ENCODE assay signal across 17 cellular contexts in genomic region chr1:245458234-245458633, GRCh38.
DNase-seq lines count a peak whose midpoint lies in the region; ATAC-seq and TF ChIP-seq lines count a peak whose summit lies in the region.
"Had no signal": no experiment of that assay in that cellular context is flagged by ENCODE, and none has a peak within 500 bp of the region (broad histone marks: within the 10 kb centered on the region; RNA-seq: fewer than 3 reads in every experiment).

No MANE protein-coding gene starts in this region.

- H3K9me3 ChIP-seq in endodermal cell (ENCODE audit: control insufficient read depth, low read length), result no peaks in the 10 kb centered on the region
- H3K9me3 ChIP-seq in upper lobe of right lung, result no peaks in the 10 kb centered on the region
- H3K9me3 ChIP-seq: BLaER1 treated with 17β-estradiol and CSF1 and Interleukin-3, amounts not matched to agents 10 nM and 100 nM had no signal

- intact Hi-C loops in upper lobe of right lung (cut with DNase I), result no loop called here
- intact Hi-C loops in head of caudate nucleus (cut with DNase I), result no loop called here

- no peak overlapping the region for H3K9ac ChIP-seq in endodermal cell (ENCODE audit: extremely low read depth, low read length, poor library complexity, severe bottlenecking)
- H3K9ac ChIP-seq: BLaER1 treated with 17β-estradiol and CSF1 and Interleukin-3, amounts not matched to agents 10 nM and 100 nM had no signal

- H3K27ac Mint-ChIP-seq in endodermal cell, result no peak overlapping the region
- H3K27ac Mint-ChIP-seq: CD8-positive, alpha-beta memory T cell had no signal

- H3K4me1 ChIP-seq in endodermal cell (ENCODE audit: control insufficient read depth, insufficient read depth, low read length), result peaks cover 4% of the 10 kb centered on the region
- H3K4me1 ChIP-seq in upper lobe of right lung, result no peaks in the 10 kb centered on the region

- DNase-seq in AG08395 (ENCODE audit: low spot score) (peak; percentile 73), EL (peak; percentile 3), NCI-H82 (lab: John Stamatoyannopoulos, UW) (peak; percentile 70), endodermal cell (peak; percentile 15), upper lobe of right lung (no peak), head of caudate nucleus (no peak), DMS153 treated with DMSO at 0.1 percent for 48 hours (lab: John Stamatoyannopoulos, UW; ENCODE audit: unreplicated experiment) (no peak)
- DNase-seq: CD8-positive, alpha-beta memory T cell; DMS79; NCI-H1105; NCI-H1694; NCI-H2081 treated with DMSO at 0.1 percent for 48 hours; PC-9; T-helper 1 cell had no signal

- peaks cover 14% of the 10 kb centered on the region for H3K4me1 Mint-ChIP-seq in endodermal cell
- H3K4me1 Mint-ChIP-seq: CD8-positive, alpha-beta memory T cell had no signal

- H3K36me3 ChIP-seq in endodermal cell (ENCODE audit: control insufficient read depth, insufficient read depth, low read length) (no peaks in the 10 kb centered on the region), upper lobe of right lung (no peaks in the 10 kb centered on the region)
- H3K36me3 ChIP-seq: BLaER1 treated with 17β-estradiol and CSF1 and Interleukin-3, amounts not matched to agents 10 nM and 100 nM had no signal

- 91 to 95% methylated on average over 6 to 7 of the region's 7 CpGs for WGBS in endodermal cell (ENCODE audit: insufficient coverage in 1 of 2, insufficient read length in 1 of 2), 2 experiments

- H3K27ac ChIP-seq in endodermal cell (ENCODE audit: low read depth, low read length), result no peak overlapping the region
- no peak overlapping the region for H3K27ac ChIP-seq in upper lobe of right lung
- H3K27ac ChIP-seq: PC-9 had no signal

- no peak for ATAC-seq in upper lobe of right lung
- ATAC-seq in HG02623 (IDR thresholded peaks at IDR 0.05; ENCODE audit: unreplicated experiment), result no peak
- ATAC-seq: GM12878 had no signal

- H3K9me3 Mint-ChIP-seq in endodermal cell, result peaks cover 1% of the 10 kb centered on the region
- H3K9me3 Mint-ChIP-seq: CD8-positive, alpha-beta memory T cell had no signal

- H3K4me3 Mint-ChIP-seq in endodermal cell, result no peak overlapping the region
- H3K4me3 Mint-ChIP-seq: CD8-positive, alpha-beta memory T cell had no signal

- H3K36me3 Mint-ChIP-seq in endodermal cell (ENCODE audit: low read depth), result peaks cover 7% of the 10 kb centered on the region
- H3K36me3 Mint-ChIP-seq: CD8-positive, alpha-beta memory T cell had no signal

- TF ChIP-seq CTCF in endodermal cell (conservative IDR thresholded peaks at IDR 0.05) (no peak), upper lobe of right lung (IDR thresholded peaks at IDR 0.05) (no peak)

- no peak overlapping the region for H3K4me3 ChIP-seq in endodermal cell (ENCODE audit: low read length)
- H3K4me3 ChIP-seq in upper lobe of right lung, result no peak overlapping the region
- H3K4me3 ChIP-seq: BLaER1 treated with 17β-estradiol and CSF1 and Interleukin-3, amounts not matched to agents 10 nM and 100 nM; GM12878; PC-9 had no signal

- H3K27me3 ChIP-seq in endodermal cell (ENCODE audit: control insufficient read depth, insufficient read depth, low read length, poor library complexity, severe bottlenecking) (no peaks in the 10 kb centered on the region), upper lobe of right lung (no peaks in the 10 kb centered on the region)
- H3K27me3 ChIP-seq: BLaER1 treated with 17β-estradiol and CSF1 and Interleukin-3, amounts not matched to agents 10 nM and 100 nM had no signal

- no peaks in the 10 kb centered on the region for H3K27me3 Mint-ChIP-seq in endodermal cell (ENCODE audit: insufficient read depth)

Comparison
In these comparisons a context has a peak if more than half of its experiments do, and no peak if none do; other contexts are left out.
1. DNase-seq: peak in AG08395 (single experiment), EL (single experiment), NCI-H82 (single experiment) and endodermal cell (single experiment); none in upper lobe of right lung (single experiment), head of caudate nucleus (0 of 42) and DMS153 treated with DMSO at 0.1 percent for 48 hours (single experiment).